Comparison of ENCODE assay signal across 21 cellular contexts in genomic region chr5:91474201-91474600, GRCh38.
"Had no signal": no experiment of that assay in that cellular context is flagged by ENCODE, and none has a peak within 500 bp of the region (broad histone marks: within the 10 kb centered on the region; RNA-seq: fewer than 3 reads in every experiment).

No MANE protein-coding gene starts in this region.

- H3K4me1 ChIP-seq: esophagus squamous epithelium, suprapubic skin, uterus had no signal

- H3K36me3 Mint-ChIP-seq: natural killer cell had no signal

- H3K27me3 ChIP-seq: esophagus squamous epithelium, heart left ventricle, suprapubic skin, tibial artery, upper lobe of left lung, uterus had no signal

- H3K27me3 Mint-ChIP-seq: dendritic cell treated with granulocyte-macrophage colony-stimulating factor and Interleukin-4, amounts not matched to agents 40 ng/mL and 50 ng/mL, for 4 days had no signal

- FAIRE-seq: colon, frontal cortex had no signal

- DNase-seq: effector memory CD8-positive, alpha-beta T cell; esophagus squamous epithelium; heart left ventricle; hippocampal formation; islet precursor cell; mammary epithelial cell; mucosa of descending colon; natural killer cell; right cardiac atrium; stimulated activated CD4-positive, alpha-beta T cell treated with anti-CD3 and anti-CD28 coated beads, Interleukin-2, amount 100 ng/mL, for 48 hours; stimulated activated naive CD4-positive, alpha-beta T cell treated with Interleukin-2 at 50 U/mL for 16 hours; tibial artery; upper lobe of left lung; uterus had no signal

- H3K4me3 ChIP-seq: esophagus squamous epithelium, heart left ventricle, mucosa of descending colon, smooth muscle cell, suprapubic skin, tibial artery, upper lobe of left lung, uterus had no signal

- H3K36me3 ChIP-seq: esophagus squamous epithelium, heart left ventricle, suprapubic skin, tibial artery, upper lobe of left lung, uterus had no signal

- H3K9me3 Mint-ChIP-seq: dendritic cell treated with granulocyte-macrophage colony-stimulating factor and Interleukin-4, amounts not matched to agents 40 ng/mL and 50 ng/mL, for 4 days; effector memory CD8-positive, alpha-beta T cell; neural crest cell had no signal

- ATAC-seq: effector memory CD8-positive, alpha-beta T cell; heart left ventricle; left lobe of liver; mucosa of descending colon; natural killer cell; right cardiac atrium had no signal

- H3K4me3 Mint-ChIP-seq: dendritic cell treated with granulocyte-macrophage colony-stimulating factor and Interleukin-4, amounts not matched to agents 40 ng/mL and 50 ng/mL, for 4 days; effector memory CD8-positive, alpha-beta T cell; natural killer cell; neural crest cell had no signal

- H3K27ac Mint-ChIP-seq: dendritic cell treated with granulocyte-macrophage colony-stimulating factor and Interleukin-4, amounts not matched to agents 40 ng/mL and 50 ng/mL, for 4 days; effector memory CD8-positive, alpha-beta T cell; natural killer cell had no signal

- H3K27ac ChIP-seq: esophagus squamous epithelium, heart left ventricle, suprapubic skin, tibial artery, upper lobe of left lung, uterus had no signal

- H3K9me3 ChIP-seq: esophagus squamous epithelium, heart left ventricle, mucosa of descending colon, suprapubic skin, tibial artery, upper lobe of left lung, uterus had no signal

- H3K4me2 ChIP-seq: smooth muscle cell had no signal
